ENCODE assay signal across 8 cellular contexts in genomic region chr3:48222616-48223513, GRCh38. TPM values are rescaled to one million over a fixed set of nuclear protein-coding genes. Genes with fewer than 3 reads are reported as not detected.
DNase-seq lines count a peak whose midpoint lies in the region; ATAC-seq, FAIRE-seq and TF ChIP-seq lines count a peak whose summit lies in the region.

CAMP (plus strand) TSS chr3:48223495; CDS start chr3:48223512, 17 bp downstream.

- DNase-seq in GM19239 (ENCODE audit: insufficient read length, low spot score) (peak; percentile 69), HPDE6-E6E7 (ENCODE audit: extremely low spot score) (peak; percentile 65), left lobe of liver (ENCODE audit: low spot score) (peak; percentile 59), NCI-H1105 treated with DMSO at 0.1 percent for 48 hours (lab: John Stamatoyannopoulos, UW) (no peak)
- DNase-seq in activated CD8-positive, alpha-beta T cell treated with anti-CD3 and anti-CD28 coated beads for 36 hours, result no peak
- no peak for DNase-seq in stimulated activated CD8-positive, alpha-beta memory T cell treated with anti-CD3 and anti-CD28 coated beads, Interleukin-4, amount 100 ng/mL, for 48 hours

- H3K4me2 ChIP-seq in BLaER1, result peak within 1 kb of the TSS; percentile 27; the same call in 1 of the 2 replicates

- H3K9me3 ChIP-seq in BLaER1, result no peaks in the 10 kb centered on the region

- H3K27ac Mint-ChIP-seq in activated T-helper 17 cell treated with anti-CD3 and anti-CD28 coated beads, Interleukin-2, amount 50 U/mL, for 72 hours, result peak within 1 kb of the TSS; percentile 75
- H3K27ac Mint-ChIP-seq in activated CD8-positive, alpha-beta T cell treated with anti-CD3 and anti-CD28 coated beads for 36 hours, result no peak within 1 kb of the TSS

- intact Hi-C loops in activated CD8-positive, alpha-beta T cell treated with anti-CD3 and anti-CD28 coated beads for 36 hours (cut with micrococcal nuclease), result no loop called here

- no peaks in the 10 kb centered on the region for H3K27me3 ChIP-seq in BLaER1

- CTCF ChIA-PET in activated CD8-positive, alpha-beta T cell treated with anti-CD3 and anti-CD28 coated beads for 36 hours (lab: Charles Lee), result interaction anchor here (1.0 to 1.9 kb wide), 3 partner anchors 16 to 213 kb away, joined by 3 to 9 read pairs (median 3); no protein-coding TSS in a partner anchor

- FAIRE-seq in GM19239 (lab: Jason Lieb, UNC), result peak; percentile 91

- H3K9me3 Mint-ChIP-seq in activated T-helper 17 cell treated with anti-CD3 and anti-CD28 coated beads, Interleukin-2, amount 50 U/mL, for 72 hours, result no peaks in the 10 kb centered on the region
- no peaks in the 10 kb centered on the region for H3K9me3 Mint-ChIP-seq in activated CD8-positive, alpha-beta T cell treated with anti-CD3 and anti-CD28 coated beads for 36 hours

- no peaks in the 10 kb centered on the region for H3K36me3 Mint-ChIP-seq in activated T-helper 17 cell treated with anti-CD3 and anti-CD28 coated beads, Interleukin-2, amount 50 U/mL, for 72 hours (ENCODE audit: low read depth)
- H3K36me3 Mint-ChIP-seq in activated CD8-positive, alpha-beta T cell treated with anti-CD3 and anti-CD28 coated beads for 36 hours (ENCODE audit: low read depth), result no peaks in the 10 kb centered on the region

- TF ChIP-seq CTCF in activated CD8-positive, alpha-beta T cell treated with anti-CD3 and anti-CD28 coated beads for 36 hours (IDR thresholded peaks at IDR 0.05), result no peak

- H3K36me3 ChIP-seq in BLaER1, result no peaks in the 10 kb centered on the region

- H3K4me3 Mint-ChIP-seq in activated T-helper 17 cell treated with anti-CD3 and anti-CD28 coated beads, Interleukin-2, amount 50 U/mL, for 72 hours, result no peak within 1 kb of the TSS
- no peak within 1 kb of the TSS for H3K4me3 Mint-ChIP-seq in activated CD8-positive, alpha-beta T cell treated with anti-CD3 and anti-CD28 coated beads for 36 hours

- H3K9ac ChIP-seq in BLaER1, result no peak within 1 kb of the TSS

- no peak for ATAC-seq in activated T-helper 17 cell treated with anti-CD3 and anti-CD28 coated beads, Interleukin-2, amount 50 U/mL, for 72 hours (replicated peaks)
- peak; percentile 43 for ATAC-seq in left lobe of liver
- no peak for ATAC-seq in activated CD8-positive, alpha-beta T cell treated with anti-CD3 and anti-CD28 coated beads for 36 hours

- H3K4me1 Mint-ChIP-seq in activated T-helper 17 cell treated with anti-CD3 and anti-CD28 coated beads, Interleukin-2, amount 50 U/mL, for 72 hours, result peaks cover 3% of the 10 kb centered on the region
- H3K4me1 Mint-ChIP-seq in activated CD8-positive, alpha-beta T cell treated with anti-CD3 and anti-CD28 coated beads for 36 hours (ENCODE audit: low read depth), result peaks cover 9% of the 10 kb centered on the region

- H3K27ac ChIP-seq in BLaER1, result no peak within 1 kb of the TSS

- POLR2A ChIA-PET in activated CD8-positive, alpha-beta T cell treated with anti-CD3 and anti-CD28 coated beads for 36 hours (lab: Charles Lee), result no interaction called here

- peaks cover 15% of the 10 kb centered on the region for H3K4me1 ChIP-seq in BLaER1

- H3K27me3 Mint-ChIP-seq in activated T-helper 17 cell treated with anti-CD3 and anti-CD28 coated beads, Interleukin-2, amount 50 U/mL, for 72 hours, result peaks cover 3% of the 10 kb centered on the region
- H3K27me3 Mint-ChIP-seq in activated CD8-positive, alpha-beta T cell treated with anti-CD3 and anti-CD28 coated beads for 36 hours, result no peaks in the 10 kb centered on the region

- H3K4me3 ChIP-seq in BLaER1, result no peak within 1 kb of the TSS

- H4K20me1 ChIP-seq in BLaER1, result no peaks in the 10 kb centered on the region

RNA-seq across cellular contexts. Expression of gene CAMP, which starts in this region (rescaled TPM):
- not detected for total RNA-seq in activated T-helper 17 cell treated with anti-CD3 and anti-CD28 coated beads, Interleukin-2, amount 50 U/mL, for 72 hours
- 0.40 TPM for total RNA-seq in left lobe of liver
- not detected for total RNA-seq in activated CD8-positive, alpha-beta T cell treated with anti-CD3 and anti-CD28 coated beads for 36 hours

Comparison
In these comparisons a context has a peak if more than half of its experiments do, and no peak if none do; other contexts are left out.
1. Peak in DNase-seq and ATAC-seq in left lobe of liver; RNA of the gene not detected or under 1 TPM.
2. DNase-seq: peak in GM19239 (single experiment) and HPDE6-E6E7 (single experiment); none in activated CD8-positive, alpha-beta T cell treated with anti-CD3 and anti-CD28 coated beads for 36 hours (single experiment), stimulated activated CD8-positive, alpha-beta memory T cell treated with anti-CD3 and anti-CD28 coated beads, Interleukin-4, amount 100 ng/mL, for 48 hours (single experiment) and NCI-H1105 treated with DMSO at 0.1 percent for 48 hours (single experiment).